In genomic region chr4:53925050-53925605, GRCh38 we compare ENCODE assay signal across 1 cellular context.
TF ChIP-seq lines count a peak whose summit lies in the region.

No MANE protein-coding gene starts in this region.

TF ChIP-seq in GM23338, 12 proteins besides CTCF, POLR2A, EP300 and RAD21 (continued from another document):
- TF ChIP-seq NANOG (IDR thresholded peaks at IDR 0.05; ENCODE audit: borderline replicate concordance) (no peak), ZNF114 (CRISPR knock-in tag; IDR thresholded peaks at IDR 0.05) (no peak), REST (IDR thresholded peaks at IDR 0.05; ENCODE audit: unreplicated experiment) (no peak)
